In genomic region chr2:6309415-6310185, GRCh38 we compare ENCODE assay signal across 13 cellular contexts.
DNase-seq lines count a peak whose midpoint lies in the region; ATAC-seq, FAIRE-seq and TF ChIP-seq lines count a peak whose summit lies in the region.
"Had no signal": no experiment of that assay in that cellular context is flagged by ENCODE, and none has a peak within 500 bp of the region (broad histone marks: within the 10 kb centered on the region; RNA-seq: fewer than 3 reads in every experiment).

No MANE protein-coding gene starts in this region.

- no peaks in the 10 kb centered on the region for H3K36me3 ChIP-seq in kidney (ENCODE audit: control insufficient read depth in 1 of 2, insufficient read depth in 2 of 2, low read length in 2 of 2)
- no peaks in the 10 kb centered on the region for H3K36me3 ChIP-seq in uterus
- H3K36me3 ChIP-seq in testis (ENCODE audit: low read depth, missing control alignments) = no peaks in the 10 kb centered on the region
- H3K36me3 ChIP-seq: gastrocnemius medialis, suprapubic skin had no signal

- H3K27ac ChIP-seq in kidney (ENCODE audit: low read depth in 2 of 2, low read length in 2 of 2) (no peak overlapping the region), uterus (no peak overlapping the region), testis (no peak overlapping the region)
- H3K27ac ChIP-seq: gastrocnemius medialis, suprapubic skin had no signal

- H3K4me1 ChIP-seq in kidney (ENCODE audit: control insufficient read depth in 1 of 2, insufficient read depth in 1 of 2, low read depth in 1 of 2, low read length in 2 of 2) (no peaks in the 10 kb centered on the region), uterus (no peaks in the 10 kb centered on the region), testis (no peaks in the 10 kb centered on the region)
- H3K4me1 ChIP-seq: gastrocnemius medialis, suprapubic skin had no signal

- H3K9me3 ChIP-seq in kidney (ENCODE audit: control insufficient read depth in 1 of 2, low read length in 2 of 2) (no peaks in the 10 kb centered on the region), uterus (no peaks in the 10 kb centered on the region), testis (no peaks in the 10 kb centered on the region)
- H3K9me3 ChIP-seq: gastrocnemius medialis had no signal

- peak; percentile 81 for ATAC-seq in GM18511 (IDR thresholded peaks at IDR 0.05; ENCODE audit: unreplicated experiment)
- ATAC-seq in GM21576 (IDR thresholded peaks at IDR 0.05; ENCODE audit: unreplicated experiment) = peak; percentile 92
- peak; percentile 81 for ATAC-seq in HG03196 (IDR thresholded peaks at IDR 0.05; ENCODE audit: unreplicated experiment)
- ATAC-seq: gastrocnemius medialis had no signal

- DNase-seq in kidney = peak; percentile 26
- DNase-seq in uterus = no peak
- DNase-seq in stimulated activated CD4-positive, alpha-beta T cell treated with anti-CD3 and anti-CD28 coated beads, Interleukin-2, amount 100 ng/mL, for 24 hours = no peak
- no peak for DNase-seq in testis
- DNase-seq in ecto neural progenitor cell (ENCODE audit: low spot score) = no peak
- DNase-seq: central memory CD4-positive, alpha-beta T cell; gastrocnemius medialis; GOT3; midbrain had no signal

- 56 to 62% methylated on average over 9 of the region's 9 CpGs for WGBS in testis, 2 donors

- FAIRE-seq in kidney (lab: Jason Lieb, UNC) = no peak

- no peak overlapping the region for H3K9ac ChIP-seq in kidney (ENCODE audit: low read length in 2 of 2)

- intact Hi-C loops in kidney (cut with DNase I) (no loop called here), uterus (cut with DNase I; ENCODE audit: low total_unique reads) (no loop called here), testis (cut with DNase I; ENCODE audit: low total_unique reads) (no loop called here)

- H3K27me3 ChIP-seq in uterus (no peaks in the 10 kb centered on the region), testis (no peaks in the 10 kb centered on the region)
- H3K27me3 ChIP-seq: gastrocnemius medialis had no signal

- TF ChIP-seq POLR2A in uterus (IDR thresholded peaks at IDR 0.05) (no peak), testis (IDR thresholded peaks at IDR 0.05) (no peak)

- H3K4me3 ChIP-seq in kidney (ENCODE audit: low read length in 2 of 2) (no peak overlapping the region), uterus (no peak overlapping the region), testis (no peak overlapping the region)
- H3K4me3 ChIP-seq: gastrocnemius medialis, suprapubic skin had no signal

- TF ChIP-seq CTCF in kidney (IDR thresholded peaks at IDR 0.05; ENCODE audit: borderline replicate concordance, extremely low read depth, insufficient read depth) (no peak), uterus (IDR thresholded peaks at IDR 0.05) (no peak), testis (IDR thresholded peaks at IDR 0.05) (no peak)
